In genomic region chr19:29620931-29621351, GRCh38 we compare ENCODE assay signal across 14 cellular contexts. TPM values are rescaled to one million over a fixed set of nuclear protein-coding genes. Genes with fewer than 3 reads are reported as not detected.
DNase-seq lines count a peak whose midpoint lies in the region; ATAC-seq, FAIRE-seq and TF ChIP-seq lines count a peak whose summit lies in the region.
"Had no signal": no experiment of that assay in that cellular context is flagged by ENCODE, and none has a peak within 500 bp of the region (broad histone marks: within the 10 kb centered on the region; RNA-seq: fewer than 3 reads in every experiment).

No MANE protein-coding gene starts in this region.

- peak overlapping the region; percentile 97 for H3K27ac Mint-ChIP-seq in activated CD4-positive, alpha-beta memory T cell treated with anti-CD3 and anti-CD28 coated beads, Interleukin-2, amount 10 ng/mL, durations not matched to agents 7 days and 5 days
- H3K27ac Mint-ChIP-seq: memory B cell had no signal

- 25% methylated on average over 15 of the region's 15 CpGs for WGBS in K562 (ENCODE audit: insufficient coverage, low coverage, missing lambda C conversion rate)

- H3K27ac ChIP-seq in K562 (ENCODE audit: extremely low read depth, low read depth, low read length) = no peak overlapping the region
- no peak overlapping the region for H3K27ac ChIP-seq in upper lobe of right lung
- H3K27ac ChIP-seq in vagina = no peak overlapping the region
- H3K27ac ChIP-seq: coronary artery, KMS-11 had no signal

- H3K4me2 ChIP-seq in K562 (ENCODE audit: insufficient read depth, low read length) = no peak overlapping the region
- H3K4me2 ChIP-seq: KMS-11 had no signal

- intact Hi-C loops in K562 (cut with micrococcal nuclease) = no loop called here
- intact Hi-C loops in upper lobe of right lung (cut with DNase I) = no loop called here
- intact Hi-C loops in vagina (cut with DNase I) = no loop called here

- no peak for TF ChIP-seq RAD21 in K562 (CRISPR knock-in tag; conservative IDR thresholded peaks at IDR 0.05 in 1 of 2, IDR thresholded peaks at IDR 0.05 in 1 of 2)

- POLR2A ChIA-PET in activated CD4-positive, alpha-beta memory T cell treated with anti-CD3 and anti-CD28 coated beads, Interleukin-2, amount 10 ng/mL, durations not matched to agents 7 days and 5 days (lab: Charles Lee) = interaction anchor here (0.9 to 11.4 kb wide), 10 partner anchors 10 to 94 kb away, joined by 3 to 131 read pairs (median 11); partner anchors contain the start of genes C19orf12, PLEKHF1 and POP4
- POLR2A ChIA-PET in K562 (lab: Yijun Ruan, JAX) = interaction anchor here (0.8 to 1.1 kb wide), 3 partner anchors 9 to 109 kb away, joined by 3 to 5 read pairs (median 4); partner anchors contain the start of gene C19orf12

- H2AFZ ChIP-seq in K562 (ENCODE audit: low read depth, low read length) = peak overlapping the region; percentile 5; the same call in 1 of the 2 replicates

- no peaks in the 10 kb centered on the region for H3K27me3 Mint-ChIP-seq in activated CD4-positive, alpha-beta memory T cell treated with anti-CD3 and anti-CD28 coated beads, Interleukin-2, amount 10 ng/mL, durations not matched to agents 7 days and 5 days

- no peaks in the 10 kb centered on the region for H4K20me1 ChIP-seq in K562 (replicated peaks; ENCODE audit: control insufficient read depth, insufficient read depth, low read length)

- H3K4me1 Mint-ChIP-seq in activated CD4-positive, alpha-beta memory T cell treated with anti-CD3 and anti-CD28 coated beads, Interleukin-2, amount 10 ng/mL, durations not matched to agents 7 days and 5 days = peaks cover 58% of the 10 kb centered on the region

- no peak for TF ChIP-seq CTCF in K562 (IDR thresholded peaks at IDR 0.05 in 2 of 3, conservative IDR thresholded peaks at IDR 0.05 in 1 of 3; ENCODE audit: insufficient read depth in 2 of 3, low read depth in 1 of 3, low read length in 3 of 3)
- TF ChIP-seq CTCF in upper lobe of right lung (IDR thresholded peaks at IDR 0.05) = no peak
- no peak for TF ChIP-seq CTCF in vagina (IDR thresholded peaks at IDR 0.05)

- no TSS peak for BruUV-seq in K562 (replicated peaks; lab: Mats Ljungman, UMichigan)

- TF ChIP-seq POLR2A in K562 (conservative IDR thresholded peaks at IDR 0.05) = no peak
- TF ChIP-seq POLR2A in vagina (IDR thresholded peaks at IDR 0.05) = no peak

- in situ Hi-C loops in K562 (cut with MboI) = no loop called here

- CTCF ChIA-PET in activated CD4-positive, alpha-beta memory T cell treated with anti-CD3 and anti-CD28 coated beads, Interleukin-2, amount 10 ng/mL, durations not matched to agents 7 days and 5 days (lab: Charles Lee) = interaction anchor here (1.4 to 9.7 kb wide), 7 partner anchors 11 to 94 kb away, joined by 4 to 95 read pairs (median 43); partner anchors contain the start of genes C19orf12, PLEKHF1 and POP4
- CTCF ChIA-PET in K562 (lab: Yijun Ruan, JAX; ENCODE audit: low intra/inter-chr PET ratio) = no interaction called here

- H3K9ac ChIP-seq in K562 (ENCODE audit: insufficient read depth in 1 of 2, low read depth in 2 of 2, low read length in 2 of 2) = 0 out of 4 replicates have a peak overlapping the region, but pooled peaks of 1 of the 2 experiments have one; percentile 69
- H3K9ac ChIP-seq: KMS-11 had no signal

- H3K4me3 Mint-ChIP-seq in activated CD4-positive, alpha-beta memory T cell treated with anti-CD3 and anti-CD28 coated beads, Interleukin-2, amount 10 ng/mL, durations not matched to agents 7 days and 5 days = peak overlapping the region; percentile 29
- H3K4me3 Mint-ChIP-seq: memory B cell had no signal

- H3K36me3 ChIP-seq in K562 (ENCODE audit: control insufficient read depth, insufficient read depth, low read length) (peaks cover 7% of the 10 kb centered on the region; the same call in 2 of the 3 replicates), upper lobe of right lung (peaks cover 9% of the 10 kb centered on the region), vagina (no peaks in the 10 kb centered on the region)

- H3K9me1 ChIP-seq in K562 (ENCODE audit: control insufficient read depth, insufficient read depth, low read length) = no peaks in the 10 kb centered on the region

- no peaks in the 10 kb centered on the region for H3K79me2 ChIP-seq in K562 (ENCODE audit: control insufficient read depth, insufficient read depth, low read length)

- ATAC-seq in GM18511 (IDR thresholded peaks at IDR 0.05; ENCODE audit: unreplicated experiment) (peak; percentile 43), K562 (no peak), upper lobe of right lung (no peak)

- FAIRE-seq in K562 (lab: Jason Lieb, UNC) = no peak
- FAIRE-seq in HTR-8/SVneo (lab: Jason Lieb, UNC) = no peak
- FAIRE-seq: frontal cortex had no signal

- H3K9me3 ChIP-seq in K562 (replicated peaks; ENCODE audit: control insufficient read depth, insufficient read depth, low read depth, low read length) (no peaks in the 10 kb centered on the region), upper lobe of right lung (no peaks in the 10 kb centered on the region), vagina (no peaks in the 10 kb centered on the region)

- no peaks in the 10 kb centered on the region for H3K9me3 Mint-ChIP-seq in activated CD4-positive, alpha-beta memory T cell treated with anti-CD3 and anti-CD28 coated beads, Interleukin-2, amount 10 ng/mL, durations not matched to agents 7 days and 5 days
- H3K9me3 Mint-ChIP-seq: memory B cell had no signal

- DNase-seq in activated CD4-positive, alpha-beta memory T cell treated with anti-CD3 and anti-CD28 coated beads, Interleukin-2, amount 10 ng/mL, durations not matched to agents 7 days and 5 days = peak; percentile 60
- DNase-seq in K562 (ENCODE audit: extremely low read depth in 1 of 4, low spot score in 3 of 4) (no peak), D341Med (ENCODE audit: low spot score) (no peak), HTR-8/SVneo (ENCODE audit: insufficient read length, low spot score) (no peak), upper lobe of right lung (no peak), vagina (ENCODE audit: extremely low spot score in 2 of 2) (no peak)
- peak; percentile 32 to 44 for DNase-seq in stimulated activated CD4-positive, alpha-beta T cell treated with anti-CD3 and anti-CD28 coated beads, Interleukin-4, amount 100 ng/mL, for 48 hours (ENCODE audit: low read depth in 2 of 2)
- DNase-seq: COR-L47, NCI-H510A had no signal

- no peak for TF ChIP-seq EP300 in K562 (IDR thresholded peaks at IDR 0.05; ENCODE audit: low read length)

- H3K4me3 ChIP-seq in K562 = no peak overlapping the region
- no peak overlapping the region for H3K4me3 ChIP-seq in upper lobe of right lung
- no peak overlapping the region for H3K4me3 ChIP-seq in vagina
- H3K4me3 ChIP-seq: coronary artery had no signal

- H3K27me3 ChIP-seq in K562 (ENCODE audit: control insufficient read depth in 2 of 2, insufficient read depth in 2 of 2, low read length in 2 of 2) = no peaks in the 10 kb centered on the region
- no peaks in the 10 kb centered on the region for H3K27me3 ChIP-seq in upper lobe of right lung
- H3K27me3 ChIP-seq in vagina = no peaks in the 10 kb centered on the region

- H3K36me3 Mint-ChIP-seq in activated CD4-positive, alpha-beta memory T cell treated with anti-CD3 and anti-CD28 coated beads, Interleukin-2, amount 10 ng/mL, durations not matched to agents 7 days and 5 days (ENCODE audit: low read depth) = peaks cover 10% of the 10 kb centered on the region

- H3K4me1 ChIP-seq in K562 (replicated peaks in 1 of 2; ENCODE audit: control insufficient read depth in 2 of 2, insufficient read depth in 2 of 2, low read length in 2 of 2) (peaks cover 0 to 21% of the 10 kb centered on the region in 2 experiments; a peak in 3 of 5 replicates), upper lobe of right lung (no peaks in the 10 kb centered on the region), vagina (no peaks in the 10 kb centered on the region)

RNA-seq across cellular contexts. Expression of gene POP4, which starts 14.9 kb away (rescaled TPM):
- 10 to 100 TPM; 86.8 to 94.4 TPM for total RNA-seq in activated CD4-positive, alpha-beta memory T cell treated with anti-CD3 and anti-CD28 coated beads, Interleukin-2, amount 10 ng/mL, durations not matched to agents 7 days and 5 days
- total RNA-seq in K562 (2011; cell fraction: chromatin; rRNA removed; ENCODE audit: low replicate concordance) = 71.1 and 129 TPM in 2 replicates
- 77.1 and 97.6 TPM in 2 replicates for total RNA-seq in K562 (2011; cell fraction: nucleolus; rRNA removed)
- total RNA-seq in K562 (2011; cell fraction: nucleoplasm; rRNA removed) = 95.7 and 96.5 TPM in 2 replicates
- total RNA-seq in K562 (2014; rRNA removed) (95.5 and 113 TPM in 2 replicates), K562 (2014; rRNA removed; fragmentation: Illumina TruSeq; extraction: Trizol) (110 TPM in 2 replicates), K562 (2015; rRNA removed; fragmentation: Illumina TruSeq; extraction: Trizol) (108 and 113 TPM in 2 replicates), K562 (2021) (86.1 and 92.6 TPM in 2 replicates), upper lobe of right lung (58.8 TPM), vagina (31.4 TPM)
- polyA plus RNA-seq in K562 (2011; rRNA removed) (86.1 and 99.0 TPM in 2 replicates), K562 (2014; fragmentation: Illumina TruSeq; extraction: Trizol) (98.2 and 111 TPM in 2 replicates), K562 (2014; fragmentation: Nextera tagmentation; extraction: Ambion mirVana) (10 to 100 TPM; 42.1 to 59.6 TPM), K562 (2014; rRNA removed) (99.3 and 128 TPM in 2 replicates)
- polyA plus RNA-seq in K562 (2011; cell fraction: cytosol; rRNA removed) = 61.1 and 61.7 TPM in 2 replicates
- 106 and 126 TPM in 2 replicates for polyA plus RNA-seq in K562 (2011; cell fraction: nucleus; rRNA removed)
- 56.6 and 69.1 TPM in 2 replicates for polyA plus RNA-seq in K562 (2012)
- polyA minus RNA-seq in K562 (2011; rRNA and poly(A)+ RNA removed) = 86.3 and 90.5 TPM in 2 replicates
- polyA minus RNA-seq in K562 (2011; cell fraction: cytosol; rRNA and poly(A)+ RNA removed) = 26.8 and 34.8 TPM in 2 replicates
- 62.5 and 81.8 TPM in 2 replicates for polyA minus RNA-seq in K562 (2011; cell fraction: nucleus; rRNA and poly(A)+ RNA removed)

RNA-seq across cellular contexts. Expression of gene PLEKHF1, which starts 44.3 kb away (rescaled TPM):
- total RNA-seq in activated CD4-positive, alpha-beta memory T cell treated with anti-CD3 and anti-CD28 coated beads, Interleukin-2, amount 10 ng/mL, durations not matched to agents 7 days and 5 days = 10 to 100 TPM; 53.1 to 53.9 TPM
- 3.5 and 12.3 TPM in 2 replicates for total RNA-seq in K562 (2011; cell fraction: chromatin; rRNA removed; ENCODE audit: low replicate concordance)
- total RNA-seq in K562 (2011; cell fraction: nucleolus; rRNA removed) = 17.3 and 17.5 TPM in 2 replicates
- total RNA-seq in K562 (2011; cell fraction: nucleoplasm; rRNA removed) = 7.9 and 9.0 TPM in 2 replicates
- 13.4 and 18.5 TPM in 2 replicates for total RNA-seq in K562 (2014; rRNA removed)
- total RNA-seq in K562 (2014; rRNA removed; fragmentation: Illumina TruSeq; extraction: Trizol) = 1.2 TPM in 2 replicates
- total RNA-seq in K562 (2015; rRNA removed; fragmentation: Illumina TruSeq; extraction: Trizol) = 5.0 and 5.6 TPM in 2 replicates
- total RNA-seq in K562 (2021) = 12.7 and 15.1 TPM in 2 replicates
- polyA plus RNA-seq in K562 (2011; rRNA removed) = 2.9 and 5.2 TPM in 2 replicates
- polyA plus RNA-seq in K562 (2011; cell fraction: cytosol; rRNA removed) = 6.8 and 18.1 TPM in 2 replicates
- 5.6 and 9.4 TPM in 2 replicates for polyA plus RNA-seq in K562 (2011; cell fraction: nucleus; rRNA removed)
- 9.9 and 29.3 TPM in 2 replicates for polyA plus RNA-seq in K562 (2012)
- 2.3 and 4.6 TPM in 2 replicates for polyA plus RNA-seq in K562 (2014; fragmentation: Illumina TruSeq; extraction: Trizol)
- polyA plus RNA-seq in K562 (2014; fragmentation: Nextera tagmentation; extraction: Ambion mirVana) = under 1 TPM in 1 of 2 experiments, not detected in 1; 0.07 TPM
- 11.0 and 12.0 TPM in 2 replicates for polyA plus RNA-seq in K562 (2014; rRNA removed)
- polyA minus RNA-seq in K562 (2011; rRNA and poly(A)+ RNA removed) = 1.9 and 2.0 TPM in 2 replicates
- polyA minus RNA-seq in K562 (2011; cell fraction: cytosol; rRNA and poly(A)+ RNA removed) = 5.2 and 6.2 TPM in 2 replicates
- 6.5 and 7.6 TPM in 2 replicates for polyA minus RNA-seq in K562 (2011; cell fraction: nucleus; rRNA and poly(A)+ RNA removed)
- 17.3 TPM for total RNA-seq in upper lobe of right lung
- total RNA-seq in vagina = 37.1 TPM

Comparison
In these comparisons a context has a peak if more than half of its experiments do, and no peak if none do; other contexts are left out.
1. DNase-seq: peak in activated CD4-positive, alpha-beta memory T cell treated with anti-CD3 and anti-CD28 coated beads, Interleukin-2, amount 10 ng/mL, durations not matched to agents 7 days and 5 days (single experiment) and stimulated activated CD4-positive, alpha-beta T cell treated with anti-CD3 and anti-CD28 coated beads, Interleukin-4, amount 100 ng/mL, for 48 hours (2 of 2); none in K562 (0 of 4), D341Med (single experiment), HTR-8/SVneo (single experiment), upper lobe of right lung (single experiment) and vagina (0 of 2).